Comparison of ENCODE assay signal across 11 cellular contexts in genomic region chr4:159071178-159071968, GRCh38. TPM values are rescaled to one million over a fixed set of nuclear protein-coding genes. Genes with fewer than 3 reads are reported as not detected.
A peak's percentile ranks its signal among the peaks of the same experiment; 100 is the strongest.
DNase-seq lines count a peak whose midpoint lies in the region; ATAC-seq, FAIRE-seq and TF ChIP-seq lines count a peak whose summit lies in the region.
"Had no signal": no experiment of that assay in that cellular context is flagged by ENCODE, and none has a peak within 500 bp of the region (broad histone marks: within the 10 kb centered on the region; RNA-seq: fewer than 3 reads in every experiment).

No MANE protein-coding gene starts in this region.

- no peaks in the 10 kb centered on the region for H3K27me3 Mint-ChIP-seq in T-helper 17 cell

- no peak overlapping the region for H3K4me3 ChIP-seq in A549
- H3K4me3 ChIP-seq in colonic mucosa, result no peak overlapping the region
- no peak overlapping the region for H3K4me3 ChIP-seq in sigmoid colon
- H3K4me3 ChIP-seq: ovary had no signal

- peak in 1 of 2 experiments; percentile 36; a peak in 2 of 6 replicates for ATAC-seq in A549
- no peak for ATAC-seq in T-helper 17 cell

- TF ChIP-seq POLR2A in A549 (IDR thresholded peaks at IDR 0.05; ENCODE audit: low read length), result no peak
- TF ChIP-seq POLR2A in sigmoid colon (IDR thresholded peaks at IDR 0.05), result no peak

- no peaks in the 10 kb centered on the region for H3K4me1 Mint-ChIP-seq in T-helper 17 cell

- no peak overlapping the region for H3K9ac ChIP-seq in colonic mucosa (ENCODE audit: low read depth in 2 of 2, low read length in 2 of 2)

- no peaks in the 10 kb centered on the region for H3K36me3 Mint-ChIP-seq in T-helper 17 cell (ENCODE audit: low read depth)

- TF ChIP-seq RAD21 in A549 (conservative IDR thresholded peaks at IDR 0.05 in 1 of 2, IDR thresholded peaks at IDR 0.05 in 1 of 2), result no peak

- H3K27ac ChIP-seq in A549 (peak overlapping the region; percentile 55 to 63; a peak in 5 of 6 replicates), colonic mucosa (peak overlapping the region; percentile 49), sigmoid colon (peak overlapping the region in 1 of 4 donors; percentile 31)
- H3K27ac ChIP-seq: ovary had no signal

- 3% methylated on average over 1 of the region's 1 CpG for WGBS in A549 (ENCODE audit: missing lambda C conversion rate)
- 12 to 61% methylated on average over 1 of the region's 1 CpG for WGBS in sigmoid colon, 2 donors

- no peak overlapping the region for H3K27ac Mint-ChIP-seq in T-helper 17 cell

- no peak overlapping the region for H3K4me3 Mint-ChIP-seq in T-helper 17 cell

- no peaks in the 10 kb centered on the region for H3K27me3 ChIP-seq in colonic mucosa
- H3K27me3 ChIP-seq in sigmoid colon, result no peaks in the 10 kb centered on the region
- H3K27me3 ChIP-seq: ovary had no signal

- no peaks in the 10 kb centered on the region for H3K36me3 ChIP-seq in colonic mucosa
- H3K36me3 ChIP-seq in sigmoid colon, result no peaks in the 10 kb centered on the region
- H3K36me3 ChIP-seq: ovary had no signal

- TF ChIP-seq EP300 in A549 (IDR thresholded peaks at IDR 0.05) (no peak), sigmoid colon (IDR thresholded peaks at IDR 0.05) (no peak)

- peak overlapping the region; percentile 40 for H3K4me2 ChIP-seq in A549

- H3K9me3 ChIP-seq in A549 (no peaks in the 10 kb centered on the region), colonic mucosa (no peaks in the 10 kb centered on the region), sigmoid colon (no peaks in the 10 kb centered on the region), T-helper 17 cell (ENCODE audit: control insufficient read depth, low read length, poor library complexity, severe bottlenecking) (no peaks in the 10 kb centered on the region)
- H3K9me3 ChIP-seq: ovary had no signal

- TF ChIP-seq CTCF in A549 (IDR thresholded peaks at IDR 0.05) (no peak), colonic mucosa (IDR thresholded peaks at IDR 0.05) (no peak), sigmoid colon (IDR thresholded peaks at IDR 0.05) (no peak)

- CTCF ChIA-PET in A549 (lab: Yijun Ruan, JAX), result interaction anchor here (1.6 kb wide), 1 partner anchor 16 kb away, joined by 3 read pairs; no protein-coding TSS in a partner anchor

- DNase-seq in A549 (ENCODE audit: low read depth in 1 of 2, low spot score in 1 of 2) (peak in 1 of 2 experiments; percentile 39), LoVo (ENCODE audit: low spot score) (peak; percentile 80), colonic mucosa (peak; percentile 24), kidney glomerular epithelial cell (lab: John Stamatoyannopoulos, UW) (peak; percentile 88), sigmoid colon (no peak), T-helper 17 cell (no peak), HUDEP-2 (lab: John Stamatoyannopoulos, UW; ENCODE audit: unreplicated experiment in 76 of 76) (no peak), NCI-H1930 (lab: John Stamatoyannopoulos, UW) (no peak)
- DNase-seq: NCI-H524, ovary, T-helper 9 cell had no signal

- intact Hi-C loops in colonic mucosa (cut with DNase I) (no loop called here), sigmoid colon (cut with DNase I) (no loop called here)

- H3K4me1 ChIP-seq in A549 (peaks cover 17% of the 10 kb centered on the region), colonic mucosa (no peaks in the 10 kb centered on the region), sigmoid colon (peaks cover 0 to 5% (median 0%) of the 10 kb centered on the region in 4 donors)

- POLR2A ChIA-PET in A549 (lab: Yijun Ruan, JAX), result no interaction called here

- no peak for FAIRE-seq in A549 (lab: Jason Lieb, UNC)

TF ChIP-seq in A549, 52 proteins besides CTCF, POLR2A, EP300 and RAD21:
- peak; percentile 21; the same call in 1 of the 2 replicates for TF ChIP-seq JUNB (IDR thresholded peaks at IDR 0.05)
- no peak for TF ChIP-seq ESRRA (IDR thresholded peaks at IDR 0.05; ENCODE audit: borderline replicate concordance, low read length)
- TF ChIP-seq FOSL2 (IDR thresholded peaks at IDR 0.05), result no peak
- TF ChIP-seq FOSL2 (CRISPR knock-in tag; IDR thresholded peaks at IDR 0.05), result peak; percentile 39
- TF ChIP-seq HOXA7 (CRISPR knock-in tag; IDR thresholded peaks at IDR 0.05), result no peak
- no peak for TF ChIP-seq MYC (IDR thresholded peaks at IDR 0.05; ENCODE audit: borderline replicate concordance, low read length)
- TF ChIP-seq CBX2 (IDR thresholded peaks at IDR 0.05; ENCODE audit: borderline replicate concordance, low read depth), result no peak

RNA-seq across cellular contexts. Expression of gene RAPGEF2, which starts 31.5 kb away (rescaled TPM):
- 27.0 and 31.8 TPM in 2 replicates for polyA plus RNA-seq in A549 (2011; rRNA removed)
- 6.3 and 9.1 TPM in 2 replicates for polyA plus RNA-seq in A549 (2012; cell fraction: cytosol; rRNA removed)
- 8.6 and 13.3 TPM in 2 replicates for polyA plus RNA-seq in A549 (2012; cell fraction: nucleus; rRNA removed)
- 9.8 to 10.7 TPM (median 10.0 TPM) in 3 replicates for polyA plus RNA-seq in A549 (2017; fragmentation: RNase III; extraction: RNeasy Plus Mini Kit Qiagen cat#74134 plus additional on column Dnase treatment)
- polyA minus RNA-seq in A549 (2011; rRNA and poly(A)+ RNA removed), result 30.6 and 41.2 TPM in 2 replicates
- total RNA-seq in colonic mucosa, result 10 to 100 TPM; 22.8 to 40.0 TPM
- total RNA-seq in sigmoid colon, result 10 to 100 TPM; 34.2 to 63.1 (median 55.9) TPM
- polyA plus RNA-seq in sigmoid colon, result 10 to 100 TPM in 2 of 3 donors, 1 to 10 TPM in 1; 7.8 to 18.5 (median 10.7) TPM
- 10 to 100 TPM; 35.0 to 38.3 TPM for total RNA-seq in T-helper 17 cell

Comparison
In these comparisons a context has a peak if more than half of its experiments do, and no peak if none do; other contexts are left out.
1. DNase-seq: peak in LoVo (single experiment), colonic mucosa (single experiment) and kidney glomerular epithelial cell (single experiment); none in sigmoid colon (single experiment), T-helper 17 cell (0 of 3), HUDEP-2 (0 of 76) and NCI-H1930 (0 of 2).